ENCODE assay signal across 8 cellular contexts in the genomic region with DNA sequence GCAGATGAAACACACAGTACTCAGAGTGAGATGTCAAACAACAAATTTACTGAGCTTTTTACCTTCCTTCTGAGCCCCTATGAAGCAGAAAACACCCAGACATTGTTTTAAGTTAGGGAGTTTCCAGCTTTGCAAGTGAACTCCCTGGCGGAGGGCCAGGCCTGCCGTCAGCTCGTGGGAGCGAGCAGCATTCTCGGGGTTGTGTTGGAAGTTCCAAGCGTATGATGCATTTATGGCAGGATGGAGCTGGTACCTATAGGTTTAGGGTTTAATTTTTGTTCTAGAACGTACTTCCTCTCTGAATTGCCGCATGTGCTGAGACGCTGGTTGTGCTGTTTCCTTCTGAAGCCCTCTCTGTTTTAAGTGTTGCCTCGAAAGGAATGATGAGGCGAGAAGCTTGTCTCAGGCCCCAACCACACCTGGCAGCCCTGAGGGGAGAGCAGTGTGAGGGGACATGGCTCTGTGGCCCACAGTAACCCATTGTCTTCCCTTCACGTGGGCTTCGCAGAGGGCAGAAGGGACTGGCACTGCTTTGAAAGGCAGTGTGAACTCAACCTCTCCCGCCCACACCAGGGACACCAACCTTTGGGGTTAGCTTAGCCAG.
DNase-seq lines count a peak whose midpoint lies in the region; ATAC-seq and TF ChIP-seq lines count a peak whose summit lies in the region.

No MANE protein-coding gene starts in this region.

- peaks cover 9 to 44% (median 33%) of the 10 kb centered on the region in 3 donors for H3K4me1 ChIP-seq in esophagus squamous epithelium

- no peaks in the 10 kb centered on the region for H3K9me3 Mint-ChIP-seq in natural killer cell

- H3K4me3 ChIP-seq in retinal pigment epithelial cell (ENCODE audit: low read length) (no peak overlapping the region), esophagus squamous epithelium (no peak overlapping the region)

- peaks cover 0 to 6% of the 10 kb centered on the region in 2 donors for H3K4me1 Mint-ChIP-seq in natural killer cell

- no peaks in the 10 kb centered on the region for H3K36me3 Mint-ChIP-seq in natural killer cell

- no peak overlapping the region for H3K4me3 Mint-ChIP-seq in natural killer cell

- no peak for TF ChIP-seq CTCF in retinal pigment epithelial cell (conservative IDR thresholded peaks at IDR 0.05; ENCODE audit: low read depth, low read length)
- TF ChIP-seq CTCF in esophagus squamous epithelium (IDR thresholded peaks at IDR 0.05): no peak
- TF ChIP-seq CTCF in natural killer cell (IDR thresholded peaks at IDR 0.05): no peak

- no peaks in the 10 kb centered on the region for H3K36me3 ChIP-seq in esophagus squamous epithelium

- ATAC-seq in HG02870 (IDR thresholded peaks at IDR 0.05; ENCODE audit: unreplicated experiment) (no peak), natural killer cell (no peak)

- peak; percentile 97 for DNase-seq in Daoy (ENCODE audit: low read depth)
- peak; percentile 80 for DNase-seq in RPMI7951 (ENCODE audit: low read depth)
- peak; percentile 91 for DNase-seq in glomerular visceral epithelial cell (ENCODE audit: extremely low spot score)
- DNase-seq in retinal pigment epithelial cell (ENCODE audit: low read depth): peak; percentile 72
- DNase-seq in NCI-H446 (lab: John Stamatoyannopoulos, UW): no peak
- DNase-seq in esophagus squamous epithelium (lab: John Stamatoyannopoulos, UW): no peak
- DNase-seq in natural killer cell: no peak

- no peak for TF ChIP-seq POLR2A in esophagus squamous epithelium (IDR thresholded peaks at IDR 0.05)

- H3K27ac ChIP-seq in esophagus squamous epithelium: peak overlapping the region in 2 of 4 donors; percentile 4 to 19

- intact Hi-C loops in esophagus squamous epithelium (cut with DNase I): no loop called here
- intact Hi-C loops in natural killer cell (cut with micrococcal nuclease): no loop called here

- WGBS in esophagus squamous epithelium, 2 donors: 32 to 39% methylated on average over 10 to 12 of the region's 14 CpGs

- no peaks in the 10 kb centered on the region for H3K27me3 ChIP-seq in esophagus squamous epithelium

- no peaks in the 10 kb centered on the region for H3K9me3 ChIP-seq in esophagus squamous epithelium

- H3K27ac Mint-ChIP-seq in natural killer cell: no peak overlapping the region

- peaks cover 0 to 6% of the 10 kb centered on the region in 2 donors for H3K27me3 Mint-ChIP-seq in natural killer cell (ENCODE audit: low read depth in 2 of 2)

Comparison
In these comparisons a context has a peak if more than half of its experiments do, and no peak if none do; other contexts are left out.
1. DNase-seq: peak in Daoy (single experiment), RPMI7951 (single experiment), glomerular visceral epithelial cell (single experiment) and retinal pigment epithelial cell (single experiment); none in NCI-H446 (0 of 2), esophagus squamous epithelium (single experiment) and natural killer cell (single experiment).